ENCODE assay signal across 26 cellular contexts in genomic region chr7:149501651-149502050, GRCh38. TPM values are rescaled to one million over a fixed set of nuclear protein-coding genes. Genes with fewer than 3 reads are reported as not detected.
DNase-seq lines count a peak whose midpoint lies in the region; ATAC-seq, FAIRE-seq and TF ChIP-seq lines count a peak whose summit lies in the region.
"Had no signal": no experiment of that assay in that cellular context is flagged by ENCODE, and none has a peak within 500 bp of the region (broad histone marks: within the 10 kb centered on the region; RNA-seq: fewer than 3 reads in every experiment).

No MANE protein-coding gene starts in this region.

- CTCF ChIA-PET in activated CD8-positive, alpha-beta T cell treated with anti-CD3 and anti-CD28 coated beads, Interleukin-2, amount 10 ng/mL, durations not matched to agents 7 days and 5 days (lab: Charles Lee) = interaction anchor here (1.1 to 3.3 kb wide), 4 partner anchors 13 to 124 kb away, joined by 3 to 25 read pairs (median 4); no protein-coding TSS in a partner anchor
- CTCF ChIA-PET in activated CD8-positive, alpha-beta T cell treated with anti-CD3 and anti-CD28 coated beads for 36 hours (lab: Charles Lee) = interaction anchor here (0.8 kb wide), 1 partner anchor 123 kb away, joined by 5 read pairs; no protein-coding TSS in a partner anchor
- CTCF ChIA-PET in HepG2 (lab: Yijun Ruan, JAX; ENCODE audit: low intra/inter-chr PET ratio, low total read pairs) (no interaction called here), K562 (lab: Yijun Ruan, JAX; ENCODE audit: low intra/inter-chr PET ratio) (interaction anchor here (0.6 kb wide), 1 partner anchor 11 kb away, joined by 3 read pairs; no protein-coding TSS in a partner anchor)

- H3K4me1 ChIP-seq in HepG2 (ENCODE audit: insufficient read depth, low read length) (no peaks in the 10 kb centered on the region; the same call in 1 of the 2 replicates), right lobe of liver (peaks cover 0 to 3% (median 0%) of the 10 kb centered on the region in 4 donors), K562 (replicated peaks in 1 of 2; ENCODE audit: control insufficient read depth in 2 of 2, insufficient read depth in 2 of 2, low read length in 2 of 2) (peaks cover 9 to 12% of the 10 kb centered on the region in 2 experiments; a peak in 3 of 5 replicates)
- H3K4me1 ChIP-seq: A549 had no signal

- POLR2A ChIA-PET in activated CD8-positive, alpha-beta T cell treated with anti-CD3 and anti-CD28 coated beads, Interleukin-2, amount 10 ng/mL, durations not matched to agents 7 days and 5 days (lab: Charles Lee) = no interaction called here
- POLR2A ChIA-PET in activated CD8-positive, alpha-beta T cell treated with anti-CD3 and anti-CD28 coated beads for 36 hours (lab: Charles Lee) = no interaction called here
- POLR2A ChIA-PET in HepG2 (lab: Yijun Ruan, JAX) = no interaction called here
- POLR2A ChIA-PET in K562 (lab: Yijun Ruan, JAX) = no interaction called here

- in situ Hi-C loops in HepG2 (cut with HindIII; ENCODE audit: extremely low pct_ligation_motif_present, low pct_unique_long_range_greater_than_20kb) (no loop called here), K562 (cut with MboI) (no loop called here)

- intact Hi-C loops in activated CD8-positive, alpha-beta T cell treated with anti-CD3 and anti-CD28 coated beads for 36 hours (cut with micrococcal nuclease) = loop anchor here (10.0 kb wide), 1 partner anchor 123 kb away; no protein-coding TSS in a partner anchor
- intact Hi-C loops in HepG2 (cut with micrococcal nuclease; ENCODE audit: unreplicated experiment) (no loop called here), right lobe of liver (cut with DNase I) (no loop called here), K562 (cut with micrococcal nuclease) (no loop called here), posterior vena cava (cut with DNase I) (no loop called here)

- peak overlapping the region; percentile 45 for H3K4me2 ChIP-seq in HepG2 (ENCODE audit: low read depth, low read length)
- H3K4me2 ChIP-seq in K562 (ENCODE audit: insufficient read depth, low read length) = no peak overlapping the region
- H3K4me2 ChIP-seq: A549; BLaER1 treated with 17β-estradiol and CSF1 and Interleukin-3, amounts not matched to agents 10 nM and 100 nM had no signal

- TF ChIP-seq RAD21 in HepG2 (CRISPR knock-in tag; IDR thresholded peaks at IDR 0.05) (no peak), K562 (CRISPR knock-in tag; conservative IDR thresholded peaks at IDR 0.05 in 1 of 2, IDR thresholded peaks at IDR 0.05 in 1 of 2) (no peak)

- H3K4me3 Mint-ChIP-seq in activated CD8-positive, alpha-beta T cell treated with anti-CD3 and anti-CD28 coated beads, Interleukin-2, amount 10 ng/mL, durations not matched to agents 7 days and 5 days = no peak overlapping the region
- H3K4me3 Mint-ChIP-seq in activated CD8-positive, alpha-beta T cell treated with anti-CD3 and anti-CD28 coated beads for 36 hours = no peak overlapping the region
- H3K4me3 Mint-ChIP-seq: B cell; CD4-positive, alpha-beta T cell; CD8-positive, alpha-beta T cell had no signal

- H3K9me3 ChIP-seq in HepG2 (ENCODE audit: low read length) (peaks cover 13% of the 10 kb centered on the region), right lobe of liver (peaks cover 0 to 5% (median 0%) of the 10 kb centered on the region in 4 donors), K562 (replicated peaks; ENCODE audit: control insufficient read depth, insufficient read depth, low read depth, low read length) (peaks cover 8% of the 10 kb centered on the region)

- H3K27me3 ChIP-seq in HepG2 (ENCODE audit: control insufficient read depth in 1 of 2, insufficient read depth in 2 of 2, low read length in 2 of 2) = peaks cover 2 to 47% of the 10 kb centered on the region in 2 experiments; a peak in 4 of 5 replicates
- no peaks in the 10 kb centered on the region for H3K27me3 ChIP-seq in right lobe of liver
- H3K27me3 ChIP-seq in K562 (ENCODE audit: control insufficient read depth in 2 of 2, insufficient read depth in 2 of 2, low read length in 2 of 2) = peaks cover 5 to 16% of the 10 kb centered on the region in 2 experiments; a peak in 3 of 5 replicates
- H3K27me3 ChIP-seq: BLaER1 treated with 17β-estradiol and CSF1 and Interleukin-3, amounts not matched to agents 10 nM and 100 nM had no signal

- H3K27me3 Mint-ChIP-seq in activated CD8-positive, alpha-beta T cell treated with anti-CD3 and anti-CD28 coated beads, Interleukin-2, amount 10 ng/mL, durations not matched to agents 7 days and 5 days (ENCODE audit: low read depth) = peaks cover 5% of the 10 kb centered on the region
- peaks cover 1% of the 10 kb centered on the region for H3K27me3 Mint-ChIP-seq in activated CD8-positive, alpha-beta T cell treated with anti-CD3 and anti-CD28 coated beads for 36 hours
- H3K27me3 Mint-ChIP-seq: CD4-positive, alpha-beta T cell had no signal

- no peak for FAIRE-seq in HepG2 (lab: Jason Lieb, UNC)
- no peak for FAIRE-seq in K562 (lab: Jason Lieb, UNC)
- FAIRE-seq: A549, D721Med, G401.6, GM12891, GM19239 had no signal

- no peak for DNase-seq in activated CD8-positive, alpha-beta T cell treated with anti-CD3 and anti-CD28 coated beads, Interleukin-2, amount 10 ng/mL, durations not matched to agents 7 days and 5 days
- DNase-seq in activated CD8-positive, alpha-beta T cell treated with anti-CD3 and anti-CD28 coated beads for 36 hours = no peak
- DNase-seq in HepG2 (ENCODE audit: low spot score) = no peak
- no peak for DNase-seq in right lobe of liver
- DNase-seq in K562 (ENCODE audit: extremely low read depth in 1 of 4, low spot score in 3 of 4) = no peak
- DNase-seq in posterior vena cava (ENCODE audit: low spot score) = peak; percentile 67
- DNase-seq in DMS114 treated with DMSO at 0.1 percent for 48 hours (lab: John Stamatoyannopoulos, UW; ENCODE audit: unreplicated experiment) = no peak
- no peak for DNase-seq in DMS79 (lab: John Stamatoyannopoulos, UW)
- DNase-seq: AML-193; Caco-2; Calu3; CD4-positive, alpha-beta T cell; CD8-positive, alpha-beta T cell; DMS153; DMS53; DMS79 treated with DMSO at 0.1 percent for 48 hours; GF-D8 had no signal

- H3K36me3 ChIP-seq in HepG2 (replicated peaks in 1 of 2; ENCODE audit: control insufficient read depth in 1 of 2, insufficient read depth in 2 of 2, low read length in 2 of 2) (no peaks in the 10 kb centered on the region), right lobe of liver (no peaks in the 10 kb centered on the region), K562 (ENCODE audit: control insufficient read depth, insufficient read depth, low read length) (no peaks in the 10 kb centered on the region)

- TF ChIP-seq EP300 in HepG2 (IDR thresholded peaks at IDR 0.05; ENCODE audit: low read depth in 2 of 2, low read length in 2 of 2) (no peak), HepG2 (CRISPR knock-in tag; IDR thresholded peaks at IDR 0.05; ENCODE audit: borderline replicate concordance) (no peak), K562 (IDR thresholded peaks at IDR 0.05; ENCODE audit: low read length) (no peak)

- 36% methylated on average over 3 of the region's 13 CpGs for WGBS in HepG2 (ENCODE audit: low lambda C conversion rate)
- 100% methylated on average over 1 of the region's 13 CpGs for WGBS in right lobe of liver (ENCODE audit: insufficient coverage, low coverage, low lambda C conversion rate, missing lambda C conversion rate)
- WGBS in K562 (ENCODE audit: insufficient coverage, low coverage, missing lambda C conversion rate) = 4% methylated on average over 13 of the region's 13 CpGs

- TF ChIP-seq POLR2A in HepG2 (IDR thresholded peaks at IDR 0.05; ENCODE audit: insufficient read depth in 1 of 2, low read depth in 2 of 2, low read length in 2 of 2) (no peak), right lobe of liver (IDR thresholded peaks at IDR 0.05) (no peak), K562 (conservative IDR thresholded peaks at IDR 0.05) (no peak)

- H4K20me1 ChIP-seq in HepG2 (ENCODE audit: insufficient read depth, low read length) = no peaks in the 10 kb centered on the region
- H4K20me1 ChIP-seq in K562 (replicated peaks; ENCODE audit: control insufficient read depth, insufficient read depth, low read length) = no peaks in the 10 kb centered on the region; the same call in 1 of the 2 replicates

- H3K27ac ChIP-seq in HepG2 (ENCODE audit: extremely low read length, insufficient read depth, low read length) (no peak overlapping the region), right lobe of liver (no peak overlapping the region), K562 (ENCODE audit: extremely low read depth, low read depth, low read length) (no peak overlapping the region)
- H3K27ac ChIP-seq: 22Rv1; A549; BLaER1 treated with 17β-estradiol and CSF1 and Interleukin-3, amounts not matched to agents 10 nM and 100 nM; C4-2B had no signal

- no peak overlapping the region for H3K9ac ChIP-seq in HepG2 (ENCODE audit: insufficient read depth, low read depth, low read length)
- peak overlapping the region in 1 of 2 experiments; percentile 53; a peak in 1 of 4 replicates for H3K9ac ChIP-seq in K562 (ENCODE audit: insufficient read depth in 1 of 2, low read depth in 2 of 2, low read length in 2 of 2)
- H3K9ac ChIP-seq: BLaER1 treated with 17β-estradiol and CSF1 and Interleukin-3, amounts not matched to agents 10 nM and 100 nM had no signal

- ATAC-seq in activated CD8-positive, alpha-beta T cell treated with anti-CD3 and anti-CD28 coated beads, Interleukin-2, amount 10 ng/mL, durations not matched to agents 7 days and 5 days = no peak
- ATAC-seq in activated CD8-positive, alpha-beta T cell treated with anti-CD3 and anti-CD28 coated beads for 36 hours = no peak
- ATAC-seq in HepG2 (peak; percentile 76), right lobe of liver (no peak), K562 (no peak)
- ATAC-seq: A549; CD8-positive, alpha-beta T cell had no signal

- no peak for TF ChIP-seq CTCF in activated CD8-positive, alpha-beta T cell treated with anti-CD3 and anti-CD28 coated beads for 36 hours (IDR thresholded peaks at IDR 0.05)
- TF ChIP-seq CTCF in HepG2 (CRISPR knock-in tag; IDR thresholded peaks at IDR 0.05) (peak; percentile 19; the same call in 1 of the 2 replicates), right lobe of liver (IDR thresholded peaks at IDR 0.05) (no peak), K562 (IDR thresholded peaks at IDR 0.05 in 2 of 3, conservative IDR thresholded peaks at IDR 0.05 in 1 of 3; ENCODE audit: insufficient read depth in 2 of 3, low read depth in 1 of 3, low read length in 3 of 3) (no peak; a peak in 1 of 6 replicates)

- BruUV-seq in HepG2 (replicated peaks; lab: Mats Ljungman, UMichigan) (no TSS peak), K562 (replicated peaks; lab: Mats Ljungman, UMichigan) (no TSS peak)

- peaks cover 23% of the 10 kb centered on the region for H3K4me1 Mint-ChIP-seq in activated CD8-positive, alpha-beta T cell treated with anti-CD3 and anti-CD28 coated beads, Interleukin-2, amount 10 ng/mL, durations not matched to agents 7 days and 5 days (ENCODE audit: low read depth)
- peaks cover 9% of the 10 kb centered on the region for H3K4me1 Mint-ChIP-seq in activated CD8-positive, alpha-beta T cell treated with anti-CD3 and anti-CD28 coated beads for 36 hours (ENCODE audit: low read depth)

- H3K79me2 ChIP-seq in HepG2 (ENCODE audit: insufficient read depth, low read length) = peaks cover 3% of the 10 kb centered on the region
- H3K79me2 ChIP-seq in K562 (ENCODE audit: control insufficient read depth, insufficient read depth, low read length) = peaks cover 8% of the 10 kb centered on the region

- H3K9me1 ChIP-seq in K562 (ENCODE audit: control insufficient read depth, insufficient read depth, low read length) = no peaks in the 10 kb centered on the region

- H2AFZ ChIP-seq in HepG2 (ENCODE audit: low read length) (no peak overlapping the region), K562 (ENCODE audit: low read depth, low read length) (0 out of 2 replicates have a peak overlapping the region, but pooled peaks have one; percentile 34)

- peak overlapping the region; percentile 45 for H3K27ac Mint-ChIP-seq in activated CD8-positive, alpha-beta T cell treated with anti-CD3 and anti-CD28 coated beads, Interleukin-2, amount 10 ng/mL, durations not matched to agents 7 days and 5 days
- H3K27ac Mint-ChIP-seq in activated CD8-positive, alpha-beta T cell treated with anti-CD3 and anti-CD28 coated beads for 36 hours = no peak overlapping the region
- H3K27ac Mint-ChIP-seq: B cell; CD4-positive, alpha-beta T cell; CD8-positive, alpha-beta T cell had no signal

- no peak overlapping the region for H3K4me3 ChIP-seq in HepG2 (replicated peaks in 1 of 3; ENCODE audit: insufficient read depth in 1 of 3, low read depth in 2 of 3, low read length in 3 of 3)
- H3K4me3 ChIP-seq in right lobe of liver = no peak overlapping the region
- no peak overlapping the region for H3K4me3 ChIP-seq in K562
- H3K4me3 ChIP-seq: A549; BLaER1 treated with 17β-estradiol and CSF1 and Interleukin-3, amounts not matched to agents 10 nM and 100 nM had no signal

- no peaks in the 10 kb centered on the region for H3K36me3 Mint-ChIP-seq in activated CD8-positive, alpha-beta T cell treated with anti-CD3 and anti-CD28 coated beads, Interleukin-2, amount 10 ng/mL, durations not matched to agents 7 days and 5 days (ENCODE audit: low read depth)
- peaks cover 7% of the 10 kb centered on the region for H3K36me3 Mint-ChIP-seq in activated CD8-positive, alpha-beta T cell treated with anti-CD3 and anti-CD28 coated beads for 36 hours (ENCODE audit: low read depth)

- H3K9me3 Mint-ChIP-seq in activated CD8-positive, alpha-beta T cell treated with anti-CD3 and anti-CD28 coated beads, Interleukin-2, amount 10 ng/mL, durations not matched to agents 7 days and 5 days (ENCODE audit: insufficient read depth) = peaks cover 11% of the 10 kb centered on the region
- H3K9me3 Mint-ChIP-seq in activated CD8-positive, alpha-beta T cell treated with anti-CD3 and anti-CD28 coated beads for 36 hours = peaks cover 7% of the 10 kb centered on the region
- H3K9me3 Mint-ChIP-seq: CD4-positive, alpha-beta T cell had no signal

RNA-seq across cellular contexts. Expression of gene ZNF746, which starts 4.0 kb away (rescaled TPM):
- 10 to 100 TPM; 19.7 to 21.4 TPM for total RNA-seq in activated CD8-positive, alpha-beta T cell treated with anti-CD3 and anti-CD28 coated beads, Interleukin-2, amount 10 ng/mL, durations not matched to agents 7 days and 5 days
- total RNA-seq in activated CD8-positive, alpha-beta T cell treated with anti-CD3 and anti-CD28 coated beads for 36 hours = 10 to 100 TPM; 12.6 to 13.0 TPM
- total RNA-seq in HepG2 (2016; rRNA removed; fragmentation: Illumina TruSeq; extraction: Trizol) = 8.0 and 8.1 TPM in 2 replicates
- total RNA-seq in HepG2 (2016; cell fraction: cytosol; rRNA removed; fragmentation: Illumina TruSeq; extraction: Trizol; ENCODE audit: low read depth) = 1.4 and 1.5 TPM in 2 replicates
- total RNA-seq in HepG2 (2016; cell fraction: insoluble cytoplasmic fraction; rRNA removed; fragmentation: Illumina TruSeq; extraction: Trizol) = 6.1 and 8.8 TPM in 2 replicates
- 4.5 and 5.4 TPM in 2 replicates for total RNA-seq in HepG2 (2016; cell fraction: membrane; rRNA removed; fragmentation: Illumina TruSeq; extraction: Trizol)
- total RNA-seq in HepG2 (2016; cell fraction: nucleus; rRNA removed; fragmentation: Illumina TruSeq; extraction: Trizol) = 6.8 and 7.9 TPM in 2 replicates
- 3.8 and 4.1 TPM in 2 replicates for polyA plus RNA-seq in HepG2 (2011; rRNA removed)
- 2.1 and 2.5 TPM in 2 replicates for polyA plus RNA-seq in HepG2 (2011; cell fraction: cytosol; rRNA removed)
- polyA plus RNA-seq in HepG2 (2011; cell fraction: nucleus; rRNA removed) = 12.0 and 13.8 TPM in 2 replicates
- 3.9 and 4.3 TPM in 2 replicates for polyA plus RNA-seq in HepG2 (2012)
- 0.61 and 0.66 TPM in 2 replicates for polyA plus RNA-seq in HepG2 (2016; cell fraction: cytosol; fragmentation: Illumina TruSeq; extraction: Trizol; ENCODE audit: low read depth)
- polyA plus RNA-seq in HepG2 (2016; cell fraction: insoluble cytoplasmic fraction; fragmentation: Illumina TruSeq; extraction: Trizol; ENCODE audit: low read depth) = 4.8 and 8.0 TPM in 2 replicates
- polyA plus RNA-seq in HepG2 (2016; cell fraction: membrane; fragmentation: Illumina TruSeq; extraction: Trizol; ENCODE audit: low read depth) = 1.5 and 1.8 TPM in 2 replicates
- 15.0 and 16.0 TPM in 2 replicates for polyA plus RNA-seq in HepG2 (2016; cell fraction: nucleus; fragmentation: Illumina TruSeq; extraction: Trizol; ENCODE audit: insufficient read depth, low read depth)
- polyA minus RNA-seq in HepG2 (2011; rRNA and poly(A)+ RNA removed; ENCODE audit: low replicate concordance) = 11.2 and 15.4 TPM in 2 replicates
- 4.7 and 5.1 TPM in 2 replicates for polyA minus RNA-seq in HepG2 (2011; cell fraction: cytosol; rRNA and poly(A)+ RNA removed)
- 10.4 and 12.0 TPM in 2 replicates for polyA minus RNA-seq in HepG2 (2011; cell fraction: nucleus; rRNA and poly(A)+ RNA removed)
- total RNA-seq in right lobe of liver = 10 to 100 TPM in 3 of 6 experiments, 1 to 10 TPM in 3; 7.9 to 15.8 (median 10.4) TPM
- 47.9 and 50.2 TPM in 2 replicates for total RNA-seq in K562 (2011; cell fraction: chromatin; rRNA removed; ENCODE audit: low replicate concordance)
- total RNA-seq in K562 (2011; cell fraction: nucleolus; rRNA removed) = 32.7 and 35.9 TPM in 2 replicates
- 45.2 and 65.0 TPM in 2 replicates for total RNA-seq in K562 (2011; cell fraction: nucleoplasm; rRNA removed)
- total RNA-seq in K562 (2014; rRNA removed) = 25.2 and 28.7 TPM in 2 replicates
- 7.7 and 8.8 TPM in 2 replicates for total RNA-seq in K562 (2014; rRNA removed; fragmentation: Illumina TruSeq; extraction: Trizol)
- total RNA-seq in K562 (2015; rRNA removed; fragmentation: Illumina TruSeq; extraction: Trizol) = 13.4 and 14.1 TPM in 2 replicates
- 30.7 and 31.6 TPM in 2 replicates for total RNA-seq in K562 (2021)
- 7.3 and 12.6 TPM in 2 replicates for polyA plus RNA-seq in K562 (2011; rRNA removed)
- polyA plus RNA-seq in K562 (2011; cell fraction: cytosol; rRNA removed) = 9.1 and 13.7 TPM in 2 replicates
- polyA plus RNA-seq in K562 (2011; cell fraction: nucleus; rRNA removed) = 32.2 and 48.8 TPM in 2 replicates
- 16.6 and 19.9 TPM in 2 replicates for polyA plus RNA-seq in K562 (2012)
- polyA plus RNA-seq in K562 (2014; fragmentation: Illumina TruSeq; extraction: Trizol) = 13.3 and 17.9 TPM in 2 replicates
- polyA plus RNA-seq in K562 (2014; fragmentation: Nextera tagmentation; extraction: Ambion mirVana) = 1 to 10 TPM; 1.7 to 2.0 TPM
- polyA plus RNA-seq in K562 (2014; rRNA removed) = 15.3 and 18.9 TPM in 2 replicates
- polyA minus RNA-seq in K562 (2011; rRNA and poly(A)+ RNA removed) = 10.5 and 10.9 TPM in 2 replicates
- 12.9 and 19.2 TPM in 2 replicates for polyA minus RNA-seq in K562 (2011; cell fraction: cytosol; rRNA and poly(A)+ RNA removed)
- 22.9 and 28.7 TPM in 2 replicates for polyA minus RNA-seq in K562 (2011; cell fraction: nucleus; rRNA and poly(A)+ RNA removed)
- total RNA-seq in posterior vena cava = 10 to 100 TPM; 12.6 to 13.1 TPM

RNA-seq across cellular contexts. Expression of gene ZNF777, which starts 40.8 kb away (rescaled TPM):
- 10 to 100 TPM; 12.9 to 13.1 TPM for total RNA-seq in activated CD8-positive, alpha-beta T cell treated with anti-CD3 and anti-CD28 coated beads, Interleukin-2, amount 10 ng/mL, durations not matched to agents 7 days and 5 days
- total RNA-seq in activated CD8-positive, alpha-beta T cell treated with anti-CD3 and anti-CD28 coated beads for 36 hours = 10 to 100 TPM; 11.7 to 12.5 TPM
- total RNA-seq in HepG2 (2016; rRNA removed; fragmentation: Illumina TruSeq; extraction: Trizol) = 4.4 and 6.0 TPM in 2 replicates
- total RNA-seq in HepG2 (2016; cell fraction: cytosol; rRNA removed; fragmentation: Illumina TruSeq; extraction: Trizol; ENCODE audit: low read depth) = 1.1 and 1.2 TPM in 2 replicates
- total RNA-seq in HepG2 (2016; cell fraction: insoluble cytoplasmic fraction; rRNA removed; fragmentation: Illumina TruSeq; extraction: Trizol) = 3.5 and 5.9 TPM in 2 replicates
- 4.0 and 4.1 TPM in 2 replicates for total RNA-seq in HepG2 (2016; cell fraction: membrane; rRNA removed; fragmentation: Illumina TruSeq; extraction: Trizol)
- 3.7 and 3.9 TPM in 2 replicates for total RNA-seq in HepG2 (2016; cell fraction: nucleus; rRNA removed; fragmentation: Illumina TruSeq; extraction: Trizol)
- polyA plus RNA-seq in HepG2 (2011; rRNA removed) = 3.8 and 4.8 TPM in 2 replicates
- polyA plus RNA-seq in HepG2 (2011; cell fraction: cytosol; rRNA removed) = 3.9 and 5.3 TPM in 2 replicates
- 3.7 and 3.8 TPM in 2 replicates for polyA plus RNA-seq in HepG2 (2011; cell fraction: nucleus; rRNA removed)
- 3.7 and 4.3 TPM in 2 replicates for polyA plus RNA-seq in HepG2 (2012)
- polyA plus RNA-seq in HepG2 (2016; cell fraction: cytosol; fragmentation: Illumina TruSeq; extraction: Trizol; ENCODE audit: low read depth) = 0.96 and 1.2 TPM in 2 replicates
- polyA plus RNA-seq in HepG2 (2016; cell fraction: insoluble cytoplasmic fraction; fragmentation: Illumina TruSeq; extraction: Trizol; ENCODE audit: low read depth) = 7.4 and 9.5 TPM in 2 replicates
- polyA plus RNA-seq in HepG2 (2016; cell fraction: membrane; fragmentation: Illumina TruSeq; extraction: Trizol; ENCODE audit: low read depth) = 3.4 and 3.5 TPM in 2 replicates
- 7.3 and 8.5 TPM in 2 replicates for polyA plus RNA-seq in HepG2 (2016; cell fraction: nucleus; fragmentation: Illumina TruSeq; extraction: Trizol; ENCODE audit: insufficient read depth, low read depth)
- polyA minus RNA-seq in HepG2 (2011; rRNA and poly(A)+ RNA removed; ENCODE audit: low replicate concordance) = 5.7 and 8.2 TPM in 2 replicates
- polyA minus RNA-seq in HepG2 (2011; cell fraction: cytosol; rRNA and poly(A)+ RNA removed) = 5.0 and 5.4 TPM in 2 replicates
- polyA minus RNA-seq in HepG2 (2011; cell fraction: nucleus; rRNA and poly(A)+ RNA removed) = 3.2 and 3.7 TPM in 2 replicates
- 1 to 10 TPM; 5.3 to 7.0 (median 5.4) TPM for total RNA-seq in right lobe of liver
- total RNA-seq in K562 (2011; cell fraction: chromatin; rRNA removed; ENCODE audit: low replicate concordance) = 5.2 and 9.7 TPM in 2 replicates
- 7.9 and 8.3 TPM in 2 replicates for total RNA-seq in K562 (2011; cell fraction: nucleolus; rRNA removed)
- 4.2 and 6.0 TPM in 2 replicates for total RNA-seq in K562 (2011; cell fraction: nucleoplasm; rRNA removed)
- 17.8 and 19.8 TPM in 2 replicates for total RNA-seq in K562 (2014; rRNA removed)
- total RNA-seq in K562 (2014; rRNA removed; fragmentation: Illumina TruSeq; extraction: Trizol) = 5.5 and 7.0 TPM in 2 replicates
- total RNA-seq in K562 (2015; rRNA removed; fragmentation: Illumina TruSeq; extraction: Trizol) = 9.0 and 10.6 TPM in 2 replicates
- 29.3 and 32.6 TPM in 2 replicates for total RNA-seq in K562 (2021)
- 5.5 and 7.8 TPM in 2 replicates for polyA plus RNA-seq in K562 (2011; rRNA removed)
- polyA plus RNA-seq in K562 (2011; cell fraction: cytosol; rRNA removed) = 10.5 and 18.7 TPM in 2 replicates
- polyA plus RNA-seq in K562 (2011; cell fraction: nucleus; rRNA removed) = 5.7 and 8.6 TPM in 2 replicates
- polyA plus RNA-seq in K562 (2012) = 15.3 and 16.5 TPM in 2 replicates
- polyA plus RNA-seq in K562 (2014; fragmentation: Illumina TruSeq; extraction: Trizol) = 17.5 and 18.8 TPM in 2 replicates
- under 1 TPM; 0.11 to 0.13 TPM for polyA plus RNA-seq in K562 (2014; fragmentation: Nextera tagmentation; extraction: Ambion mirVana)
- polyA plus RNA-seq in K562 (2014; rRNA removed) = 15.0 and 17.5 TPM in 2 replicates
- 7.3 and 9.3 TPM in 2 replicates for polyA minus RNA-seq in K562 (2011; rRNA and poly(A)+ RNA removed)
- 12.0 and 21.2 TPM in 2 replicates for polyA minus RNA-seq in K562 (2011; cell fraction: cytosol; rRNA and poly(A)+ RNA removed)
- 5.3 and 6.0 TPM in 2 replicates for polyA minus RNA-seq in K562 (2011; cell fraction: nucleus; rRNA and poly(A)+ RNA removed)
- 1 to 10 TPM; 8.5 to 9.5 TPM for total RNA-seq in posterior vena cava
